26 cellular contexts compared by ENCODE assay signal in genomic region chr10:107855933-107856332, GRCh38.
"Had no signal": no experiment of that assay in that cellular context is flagged by ENCODE, and none has a peak within 500 bp of the region (broad histone marks: within the 10 kb centered on the region; RNA-seq: fewer than 3 reads in every experiment).

No MANE protein-coding gene starts in this region.

- H3K4me3 ChIP-seq: coronary artery, lower lobe of right lung, right lobe of liver, stomach, thyroid gland had no signal

- H3K36me3 Mint-ChIP-seq: immature natural killer cell; memory B cell; naive B cell; natural killer cell treated with Interleukin-12 subunit alpha and Interleukin-12 subunit beta and Interleukin-15 and Interleukin-18, amount 100 ng/mL, for 72 hours; stimulated activated effector memory CD8-positive, alpha-beta T cell treated with anti-CD3 and anti-CD28 coated beads, Interleukin-12 subunit alpha, Interleukin-12 subunit beta, amount 100 ng/mL, for 72 hours had no signal

- H3K27ac Mint-ChIP-seq: effector memory CD8-positive, alpha-beta T cell; immature natural killer cell; memory B cell; naive B cell; natural killer cell treated with Interleukin-12 subunit alpha and Interleukin-12 subunit beta and Interleukin-15 and Interleukin-18, amount 100 ng/mL, for 72 hours; progenitor cell of endocrine pancreas; stimulated activated effector memory CD8-positive, alpha-beta T cell treated with anti-CD3 and anti-CD28 coated beads, Interleukin-12 subunit alpha, Interleukin-12 subunit beta, amount 100 ng/mL, for 72 hours had no signal

- H3K36me3 ChIP-seq: lower lobe of right lung, right lobe of liver, stomach, thyroid gland had no signal

- H3K4me1 Mint-ChIP-seq: immature natural killer cell; stimulated activated effector memory CD8-positive, alpha-beta T cell treated with anti-CD3 and anti-CD28 coated beads, Interleukin-12 subunit alpha, Interleukin-12 subunit beta, amount 100 ng/mL, for 72 hours had no signal

- H3K9ac ChIP-seq: parathyroid adenoma had no signal

- H3K27me3 Mint-ChIP-seq: effector memory CD8-positive, alpha-beta T cell; memory B cell; naive B cell; natural killer cell treated with Interleukin-12 subunit alpha and Interleukin-12 subunit beta and Interleukin-15 and Interleukin-18, amount 100 ng/mL, for 72 hours; progenitor cell of endocrine pancreas had no signal

- H3K9me3 ChIP-seq: lower lobe of right lung, right lobe of liver, stomach, thyroid gland had no signal

- ATAC-seq: effector memory CD8-positive, alpha-beta T cell; left colon; left ventricle myocardium superior; lower lobe of right lung; natural killer cell treated with Interleukin-12 subunit alpha and Interleukin-12 subunit beta and Interleukin-15 and Interleukin-18, amount 100 ng/mL, for 72 hours; right lobe of liver; stimulated activated effector memory CD8-positive, alpha-beta T cell treated with anti-CD3 and anti-CD28 coated beads, Interleukin-12 subunit alpha, Interleukin-12 subunit beta, amount 100 ng/mL, for 72 hours had no signal

- H3K9me3 Mint-ChIP-seq: memory B cell had no signal

- H3K4me1 ChIP-seq: lower lobe of right lung, parathyroid adenoma, right lobe of liver, stomach, thyroid gland had no signal

- H3K27ac ChIP-seq: coronary artery, lower lobe of right lung, parathyroid adenoma, right lobe of liver, stomach, thyroid gland had no signal

- H2AFZ ChIP-seq: parathyroid adenoma had no signal

- DNase-seq: dermis blood vessel endothelial cell; effector memory CD8-positive, alpha-beta T cell; hypothalamus; immature natural killer cell; islet precursor cell; kidney glomerular epithelial cell; left colon; left ventricle myocardium superior; lower lobe of right lung; naive B cell; right lobe of liver; small intestine; stimulated activated CD4-positive, alpha-beta T cell treated with anti-CD3 and anti-CD28 coated beads, Interleukin-12 subunit alpha, Interleukin-12 subunit beta, amount 100 ng/mL, for 4 hours; stimulated activated CD4-positive, alpha-beta T cell treated with anti-CD3 and anti-CD28 coated beads, Interleukin-1b, Interleukin-23, amount 100 ng/mL, for 48 hours; stimulated activated CD4-positive, alpha-beta T cell treated with anti-CD3 and anti-CD28 coated beads, Interleukin-4, amount 100 ng/mL, for 24 hours; stimulated activated naive CD4-positive, alpha-beta T cell treated with Interleukin-2 at 50 U/mL for 16 hours; stomach; thyroid gland; trophoblast cell had no signal

- H3K4me3 Mint-ChIP-seq: effector memory CD8-positive, alpha-beta T cell; immature natural killer cell; memory B cell; naive B cell; natural killer cell treated with Interleukin-12 subunit alpha and Interleukin-12 subunit beta and Interleukin-15 and Interleukin-18, amount 100 ng/mL, for 72 hours; neural crest cell; stimulated activated effector memory CD8-positive, alpha-beta T cell treated with anti-CD3 and anti-CD28 coated beads, Interleukin-12 subunit alpha, Interleukin-12 subunit beta, amount 100 ng/mL, for 72 hours had no signal

- H3K79me2 ChIP-seq: parathyroid adenoma had no signal

- H3K27me3 ChIP-seq: right lobe of liver, stomach, thyroid gland had no signal
